ENCODE assay signal across 17 cellular contexts in the genomic region with DNA sequence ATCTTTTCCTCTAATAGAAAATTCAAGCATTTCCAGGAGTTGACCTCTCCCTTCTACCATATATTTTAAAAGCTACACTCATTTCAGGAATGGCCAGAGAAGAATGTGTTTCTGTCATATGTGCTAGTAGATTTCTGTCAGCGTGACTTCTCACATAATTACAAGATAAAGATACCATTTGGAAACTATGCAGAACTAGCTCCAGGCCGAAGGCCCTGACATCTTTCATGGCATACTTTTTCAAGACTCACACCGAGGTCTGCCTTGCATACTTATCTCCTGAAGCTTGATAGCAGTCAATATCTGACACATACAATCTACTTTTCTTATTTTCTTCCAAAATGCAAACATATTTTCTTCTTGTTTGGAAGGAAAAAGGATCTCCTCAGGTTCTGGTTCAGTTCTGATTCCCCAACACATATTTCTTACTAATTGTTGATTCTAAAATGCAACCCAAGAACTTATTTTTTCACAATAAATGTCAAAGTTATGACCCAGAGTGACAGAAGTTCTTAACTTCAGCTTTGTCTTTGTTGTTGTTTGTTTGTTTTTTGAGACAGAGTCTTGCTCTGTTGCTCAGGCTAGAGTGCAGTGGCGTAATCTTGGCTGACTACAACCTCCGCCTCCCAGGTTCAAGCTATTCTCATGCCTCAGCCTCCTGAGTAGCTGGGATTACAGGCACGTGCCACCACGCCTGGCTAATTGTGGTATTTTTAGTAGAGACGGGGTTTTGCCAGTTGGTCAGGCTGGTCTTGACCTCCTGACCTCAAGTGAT.
DNase-seq lines count a peak whose midpoint lies in the region; ATAC-seq and TF ChIP-seq lines count a peak whose summit lies in the region.
"Had no signal": no experiment of that assay in that cellular context is flagged by ENCODE, and none has a peak within 500 bp of the region (broad histone marks: within the 10 kb centered on the region; RNA-seq: fewer than 3 reads in every experiment).

No MANE protein-coding gene starts in this region.

- peak overlapping the region; percentile 8 for H3K27ac Mint-ChIP-seq in T-helper 17 cell
- H3K27ac Mint-ChIP-seq in osteocyte (ENCODE audit: unreplicated experiment) = peak overlapping the region; percentile 74
- H3K27ac Mint-ChIP-seq: CD4-positive, alpha-beta T cell; H9; IgD-negative memory B cell had no signal

- peaks cover 3% of the 10 kb centered on the region for H3K36me3 Mint-ChIP-seq in T-helper 17 cell (ENCODE audit: low read depth)
- peaks cover 37% of the 10 kb centered on the region for H3K36me3 Mint-ChIP-seq in osteocyte (ENCODE audit: unreplicated experiment)
- H3K36me3 Mint-ChIP-seq: IgD-negative memory B cell had no signal

- peak overlapping the region in 8 of 10 donors; percentile 17 to 70 (median 48) for H3K27ac ChIP-seq in heart right ventricle
- H3K27ac ChIP-seq: C4-2B had no signal

- 56 to 70% methylated on average over 8 of the region's 8 CpGs for WGBS in heart right ventricle, 2 donors

- H3K4me1 ChIP-seq in heart right ventricle = peaks cover 0 to 39% (median 7%) of the 10 kb centered on the region in 9 donors
- H3K4me1 ChIP-seq: Caco-2 had no signal

- no peaks in the 10 kb centered on the region for H3K27me3 ChIP-seq in heart right ventricle

- DNase-seq in EH (ENCODE audit: low read depth) (peak; percentile 34), T-helper 17 cell (no peak), heart right ventricle (no peak), osteocyte (ENCODE audit: extremely low spot score, unreplicated experiment) (no peak), hippocampal formation (lab: John Stamatoyannopoulos, UW) (no peak), DMS 273 (lab: John Stamatoyannopoulos, UW; ENCODE audit: unreplicated experiment) (no peak), SKM-1 treated with dmso at 0.1 percent for 144 hours (lab: John Stamatoyannopoulos, UW; ENCODE audit: unreplicated experiment) (no peak)
- DNase-seq: ACHN; AML-193; Caco-2; CD4-positive, alpha-beta T cell; DMS79 treated with DMSO at 0.1 percent for 48 hours; EL; H9 had no signal

- no peaks in the 10 kb centered on the region for H3K27me3 Mint-ChIP-seq in T-helper 17 cell
- H3K27me3 Mint-ChIP-seq in osteocyte (ENCODE audit: unreplicated experiment) = no peaks in the 10 kb centered on the region

- no peaks in the 10 kb centered on the region for H3K4me1 Mint-ChIP-seq in T-helper 17 cell
- H3K4me1 Mint-ChIP-seq in osteocyte (ENCODE audit: unreplicated experiment) = peaks cover 18% of the 10 kb centered on the region

- no peaks in the 10 kb centered on the region for H3K9me3 Mint-ChIP-seq in osteocyte (ENCODE audit: unreplicated experiment)
- H3K9me3 Mint-ChIP-seq: CD4-positive, alpha-beta T cell; H9; IgD-negative memory B cell had no signal

- intact Hi-C loops in heart right ventricle (cut with DNase I) = no loop called here

- no peak overlapping the region for H3K4me3 Mint-ChIP-seq in T-helper 17 cell
- no peak overlapping the region for H3K4me3 Mint-ChIP-seq in osteocyte (ENCODE audit: unreplicated experiment)
- H3K4me3 Mint-ChIP-seq: CD4-positive, alpha-beta T cell; H9; IgD-negative memory B cell had no signal

- no peaks in the 10 kb centered on the region for H3K9me3 ChIP-seq in T-helper 17 cell (ENCODE audit: control insufficient read depth, low read length, poor library complexity, severe bottlenecking)
- no peaks in the 10 kb centered on the region for H3K9me3 ChIP-seq in heart right ventricle
- H3K9me3 ChIP-seq: Caco-2 had no signal

- TF ChIP-seq CTCF in heart right ventricle (IDR thresholded peaks at IDR 0.05) = no peak
- no peak for TF ChIP-seq CTCF in osteocyte (IDR thresholded peaks at IDR 0.05)

- no peak overlapping the region for H3K4me3 ChIP-seq in heart right ventricle
- H3K4me3 ChIP-seq: GM12878 had no signal

- peaks cover 0 to 9% (median 0%) of the 10 kb centered on the region in 9 donors for H3K36me3 ChIP-seq in heart right ventricle

- ATAC-seq in T-helper 17 cell (no peak), heart right ventricle (peak in 3 of 8 donors; percentile 37 to 63 (median 62))
- ATAC-seq: GM12878 had no signal
